In the genomic region with DNA sequence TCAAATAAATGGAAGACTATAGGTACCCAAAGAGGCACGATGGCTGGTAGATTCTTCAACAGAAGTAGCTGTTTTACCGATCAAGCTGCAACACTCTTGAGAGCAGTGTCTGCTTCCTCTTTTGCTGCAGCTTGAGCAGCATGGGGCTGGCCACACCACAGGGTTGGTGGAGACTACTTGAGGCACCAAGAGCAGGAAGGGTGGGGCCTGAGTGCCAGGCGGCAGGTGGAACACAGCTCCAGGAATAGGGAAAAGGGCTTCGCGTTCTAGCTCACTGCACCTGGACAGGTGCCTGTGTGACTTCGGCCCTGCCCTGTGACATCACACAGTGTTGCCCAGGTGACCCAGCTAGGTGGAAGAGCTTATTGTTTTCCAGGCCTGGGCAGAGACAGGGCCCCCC, we compare ENCODE assay signal across 12 cellular contexts. TPM values are rescaled to one million over a fixed set of nuclear protein-coding genes. Genes with fewer than 3 reads are reported as not detected.
DNase-seq lines count a peak whose midpoint lies in the region; ATAC-seq and TF ChIP-seq lines count a peak whose summit lies in the region.
"Had no signal": no experiment of that assay in that cellular context is flagged by ENCODE, and none has a peak within 500 bp of the region (broad histone marks: within the 10 kb centered on the region; RNA-seq: fewer than 3 reads in every experiment).

A gene (plus strand): TSS at position 365 of the 400 bp plus-strand sequence. CDS start 394 bp downstream, outside the sequence.

- H3K27ac ChIP-seq in colonic mucosa, result peak within 1 kb of the TSS; percentile 53

- intact Hi-C loops in colonic mucosa (cut with DNase I), result no loop called here

- H3K4me3 ChIP-seq in colonic mucosa, result no peak within 1 kb of the TSS

- no peaks in the 10 kb centered on the region for H3K4me1 ChIP-seq in colonic mucosa

- peak within 1 kb of the TSS in 1 of 2 donors; percentile 23 for H3K9ac ChIP-seq in colonic mucosa (ENCODE audit: low read depth in 2 of 2, low read length in 2 of 2)

- no peak for TF ChIP-seq CTCF in colonic mucosa (IDR thresholded peaks at IDR 0.05)

- DNase-seq in CD1c-positive myeloid dendritic cell (ENCODE audit: extremely low spot score), result peak; percentile 13
- peak; percentile 79 for DNase-seq in NCI-H2196 (lab: John Stamatoyannopoulos, UW; ENCODE audit: unreplicated experiment)
- peak; percentile 81 for DNase-seq in colonic mucosa
- no peak for DNase-seq in activated CD4-positive, alpha-beta T cell treated with anti-CD3 and anti-CD28 coated beads for 4 hours
- no peak for DNase-seq in SHP77 treated with DMSO at 0.1 percent for 48 hours (lab: John Stamatoyannopoulos, UW)
- no peak for DNase-seq in HCEC 1CT
- DNase-seq: activated effector memory CD4-positive, alpha-beta T cell treated with Interleukin-2 at 50 U/mL for 16 hours; left cardiac atrium; NCI-H446 had no signal

- no peaks in the 10 kb centered on the region for H3K36me3 ChIP-seq in colonic mucosa

- no peaks in the 10 kb centered on the region for H3K9me3 ChIP-seq in colonic mucosa

- H3K27me3 ChIP-seq in colonic mucosa, result no peaks in the 10 kb centered on the region

- ATAC-seq in GM19351 (IDR thresholded peaks at IDR 0.05; ENCODE audit: unreplicated experiment) (peak; percentile 72), GM21447 (IDR thresholded peaks at IDR 0.05; ENCODE audit: unreplicated experiment) (no peak)
- ATAC-seq: left cardiac atrium had no signal

RNA-seq across cellular contexts. Expression of the gene that starts here (rescaled TPM):
- under 1 TPM; 0.10 to 0.21 TPM for total RNA-seq in colonic mucosa
- total RNA-seq: left cardiac atrium, posterior vena cava had no signal

Comparison
In these comparisons a context has a peak if more than half of its experiments do, and no peak if none do; other contexts are left out.
1. Peak in DNase-seq and H3K27ac ChIP-seq in colonic mucosa; RNA of the gene not detected or under 1 TPM.
2. DNase-seq: peak in CD1c-positive myeloid dendritic cell (single experiment) and NCI-H2196 (single experiment); none in activated CD4-positive, alpha-beta T cell treated with anti-CD3 and anti-CD28 coated beads for 4 hours (0 of 2), SHP77 treated with DMSO at 0.1 percent for 48 hours (single experiment) and HCEC 1CT (single experiment).